12 cellular contexts compared by ENCODE assay signal in the genomic region with DNA sequence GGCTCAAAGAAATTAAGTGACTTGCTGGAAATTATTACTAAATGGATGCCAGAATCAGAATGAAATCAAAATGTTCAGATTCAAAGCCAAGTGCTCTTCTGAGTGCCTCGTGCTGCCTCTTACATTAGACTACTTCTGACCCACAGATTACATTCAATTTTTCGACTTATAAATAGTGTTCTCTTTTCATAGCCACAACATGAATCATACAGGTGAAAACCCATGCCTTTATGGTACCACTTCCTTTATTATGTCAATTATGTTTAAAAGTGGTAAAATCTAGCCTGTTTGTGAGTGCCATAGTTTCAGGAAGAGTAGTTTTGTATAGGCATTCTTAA.
A peak's percentile ranks its signal among the peaks of the same experiment; 100 is the strongest.
DNase-seq lines count a peak whose midpoint lies in the region; ATAC-seq and TF ChIP-seq lines count a peak whose summit lies in the region.
"Had no signal": no experiment of that assay in that cellular context is flagged by ENCODE, and none has a peak within 500 bp of the region (broad histone marks: within the 10 kb centered on the region; RNA-seq: fewer than 3 reads in every experiment).

No MANE protein-coding gene starts in this region.

- H3K27me3 ChIP-seq in CD8-positive, alpha-beta memory T cell (ENCODE audit: insufficient read depth, low read length, poor library complexity, severe bottlenecking) = no peaks in the 10 kb centered on the region
- H3K27me3 ChIP-seq in aorta (ENCODE audit: control insufficient read depth in 1 of 2, insufficient read depth in 2 of 2, low read length in 1 of 2) (no peaks in the 10 kb centered on the region), colonic mucosa (no peaks in the 10 kb centered on the region)
- H3K27me3 ChIP-seq: testis had no signal

- ATAC-seq in GM19324 (IDR thresholded peaks at IDR 0.05; ENCODE audit: low FRiP score, unreplicated experiment) (peak; percentile 46), HG02943 (IDR thresholded peaks at IDR 0.05; ENCODE audit: low read depth, unreplicated experiment) (peak; percentile 48), aorta (ENCODE audit: low FRiP score) (no peak)

- peaks cover 0 to 1% (median 0%) of the 10 kb centered on the region in 5 donors for H3K9me3 Mint-ChIP-seq in CD8-positive, alpha-beta memory T cell
- no peaks in the 10 kb centered on the region for H3K9me3 Mint-ChIP-seq in T-helper 1 cell treated with Interleukin-12 subunit alpha and Interleukin-12 subunit beta and Interleukin-4 antibody, amounts not matched to agents 30 μg/mL and 1 μg/mL, for 36 hours

- peaks cover 15 to 30% (median 26%) of the 10 kb centered on the region in 3 donors for H3K4me1 Mint-ChIP-seq in CD8-positive, alpha-beta memory T cell
- peaks cover 14% of the 10 kb centered on the region for H3K4me1 Mint-ChIP-seq in T-helper 1 cell treated with Interleukin-12 subunit alpha and Interleukin-12 subunit beta and Interleukin-4 antibody, amounts not matched to agents 30 μg/mL and 1 μg/mL, for 36 hours (ENCODE audit: low read depth)

- peak overlapping the region in 6 of 7 donors; percentile 1 to 88 (median 76) for H3K4me3 Mint-ChIP-seq in CD8-positive, alpha-beta memory T cell
- peak overlapping the region; percentile 45 for H3K4me3 Mint-ChIP-seq in T-helper 1 cell treated with Interleukin-12 subunit alpha and Interleukin-12 subunit beta and Interleukin-4 antibody, amounts not matched to agents 30 μg/mL and 1 μg/mL, for 36 hours

- TF ChIP-seq CTCF in colonic mucosa (IDR thresholded peaks at IDR 0.05) = no peak

- POLR2A ChIA-PET in CD8-positive, alpha-beta memory T cell (lab: Charles Lee) = no interaction called here

- no peaks in the 10 kb centered on the region for H3K36me3 ChIP-seq in CD8-positive, alpha-beta memory T cell (ENCODE audit: insufficient read depth, low read length)
- H3K36me3 ChIP-seq in aorta (ENCODE audit: control insufficient read depth in 1 of 2, insufficient read depth in 2 of 2, low read length in 1 of 2) = no peaks in the 10 kb centered on the region
- no peaks in the 10 kb centered on the region for H3K36me3 ChIP-seq in colonic mucosa

- no peak overlapping the region for H3K27ac ChIP-seq in CD8-positive, alpha-beta memory T cell (ENCODE audit: low read depth, low read length)
- no peak overlapping the region for H3K27ac ChIP-seq in aorta (ENCODE audit: low read depth in 1 of 2, low read length in 2 of 2)
- H3K27ac ChIP-seq in colonic mucosa = no peak overlapping the region
- H3K27ac ChIP-seq: testis had no signal

- WGBS in aorta, 2 donors = 53 to 60% methylated on average over 2 of the region's 2 CpGs

- DNase-seq in CD8-positive, alpha-beta memory T cell = no peak
- DNase-seq in 8988T = no peak
- DNase-seq in aorta = no peak
- no peak for DNase-seq in colonic mucosa
- DNase-seq in DMS79 treated with DMSO at 0.1 percent for 48 hours (lab: John Stamatoyannopoulos, UW) = no peak
- DNase-seq: activated CD4-positive, alpha-beta T cell treated with anti-CD3 and anti-CD28 coated beads for 4 hours; kidney glomerular epithelial cell; NCI-H69; testis had no signal

- peak overlapping the region in 6 of 8 donors; percentile 13 to 84 (median 58) for H3K27ac Mint-ChIP-seq in CD8-positive, alpha-beta memory T cell
- H3K27ac Mint-ChIP-seq in T-helper 1 cell treated with Interleukin-12 subunit alpha and Interleukin-12 subunit beta and Interleukin-4 antibody, amounts not matched to agents 30 μg/mL and 1 μg/mL, for 36 hours = peak overlapping the region; percentile 74

- intact Hi-C loops in aorta (cut with DNase I) (no loop called here), colonic mucosa (cut with DNase I) (no loop called here)

- H3K9me3 ChIP-seq in CD8-positive, alpha-beta memory T cell (ENCODE audit: low read length) = no peaks in the 10 kb centered on the region
- H3K9me3 ChIP-seq in aorta (ENCODE audit: control insufficient read depth, low read length) (no peaks in the 10 kb centered on the region), colonic mucosa (no peaks in the 10 kb centered on the region)
- H3K9me3 ChIP-seq: testis had no signal

- no peaks in the 10 kb centered on the region for H3K4me1 ChIP-seq in CD8-positive, alpha-beta memory T cell (ENCODE audit: insufficient read depth, low read length)
- no peaks in the 10 kb centered on the region for H3K4me1 ChIP-seq in aorta (ENCODE audit: control insufficient read depth in 1 of 2, insufficient read depth in 2 of 2, low read length in 2 of 2)
- no peaks in the 10 kb centered on the region for H3K4me1 ChIP-seq in colonic mucosa
- H3K4me1 ChIP-seq: testis had no signal

- H3K27me3 Mint-ChIP-seq in CD8-positive, alpha-beta memory T cell = no peaks in the 10 kb centered on the region
- peaks cover 4% of the 10 kb centered on the region for H3K27me3 Mint-ChIP-seq in T-helper 1 cell treated with Interleukin-12 subunit alpha and Interleukin-12 subunit beta and Interleukin-4 antibody, amounts not matched to agents 30 μg/mL and 1 μg/mL, for 36 hours (ENCODE audit: low read depth)

- H3K9ac ChIP-seq in colonic mucosa (ENCODE audit: low read depth in 2 of 2, low read length in 2 of 2) = no peak overlapping the region

- CTCF ChIA-PET in CD8-positive, alpha-beta memory T cell (lab: Charles Lee) = no interaction called here

- no peak overlapping the region for H3K4me3 ChIP-seq in CD8-positive, alpha-beta memory T cell (ENCODE audit: low read length)
- no peak overlapping the region for H3K4me3 ChIP-seq in aorta (ENCODE audit: low read length in 2 of 2)
- no peak overlapping the region for H3K4me3 ChIP-seq in colonic mucosa
- H3K4me3 ChIP-seq: testis had no signal

- H3K36me3 Mint-ChIP-seq in CD8-positive, alpha-beta memory T cell = no peaks in the 10 kb centered on the region
- H3K36me3 Mint-ChIP-seq in T-helper 1 cell treated with Interleukin-12 subunit alpha and Interleukin-12 subunit beta and Interleukin-4 antibody, amounts not matched to agents 30 μg/mL and 1 μg/mL, for 36 hours (ENCODE audit: low read depth) = no peaks in the 10 kb centered on the region
